Comparison of ENCODE assay signal across 19 cellular contexts in the genomic region with DNA sequence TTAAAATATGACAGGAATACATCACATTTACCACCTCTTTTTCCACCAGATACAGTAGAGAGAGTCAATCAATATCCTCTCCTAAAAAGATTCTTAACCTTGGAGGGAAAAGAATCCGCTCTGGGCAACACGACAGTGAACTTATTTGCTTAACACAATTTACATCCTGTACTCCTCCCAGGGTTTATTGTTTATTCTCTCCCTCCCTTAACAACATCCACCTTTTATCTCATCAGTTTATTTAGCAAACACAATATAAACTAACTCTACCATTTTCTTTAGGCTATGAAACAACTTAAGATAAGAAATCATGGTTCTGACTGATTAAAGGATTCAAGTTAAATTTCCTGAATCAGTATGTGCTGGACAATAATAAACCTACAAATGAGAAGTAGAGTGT. TPM values are rescaled to one million over a fixed set of nuclear protein-coding genes. Genes with fewer than 3 reads are reported as not detected.
DNase-seq lines count a peak whose midpoint lies in the region; ATAC-seq, FAIRE-seq and TF ChIP-seq lines count a peak whose summit lies in the region.
"Had no signal": no experiment of that assay in that cellular context is flagged by ENCODE, and none has a peak within 500 bp of the region (broad histone marks: within the 10 kb centered on the region; RNA-seq: fewer than 3 reads in every experiment).

No MANE protein-coding gene starts in this region.

- no peak overlapping the region for H2AFZ ChIP-seq in endothelial cell of umbilical vein (ENCODE audit: low read depth, low read length)
- H2AFZ ChIP-seq in H9 (ENCODE audit: low read length) = no peak overlapping the region
- no peak overlapping the region for H2AFZ ChIP-seq in hepatocyte
- H2AFZ ChIP-seq: neural progenitor cell had no signal

- H3K9me3 ChIP-seq in endothelial cell of umbilical vein (replicated peaks; ENCODE audit: control insufficient read depth, insufficient read depth, low read length) (no peaks in the 10 kb centered on the region), H9 (ENCODE audit: control insufficient read depth, low read depth, low read length) (no peaks in the 10 kb centered on the region), hepatocyte (ENCODE audit: low read depth) (no peaks in the 10 kb centered on the region)
- H3K9me3 ChIP-seq: left lung had no signal

- DNase-seq in DMS53 treated with DMSO at 0.1 percent for 48 hours (lab: John Stamatoyannopoulos, UW; ENCODE audit: unreplicated experiment) (peak; percentile 54), endothelial cell of umbilical vein (ENCODE audit: low read depth, low spot score) (peak; percentile 15), H9 (no peak), GDM1 (lab: John Stamatoyannopoulos, UW) (no peak), D341Med (ENCODE audit: low spot score) (no peak), hepatocyte (ENCODE audit: low spot score) (no peak)
- DNase-seq: activated CD4-positive, alpha-beta T cell treated with anti-CD3 and anti-CD28 coated beads, Interleukin-2, amount 50 U/mL, for 48 hours; activated gamma-delta T cell; EL; left lung; stimulated activated CD4-positive, alpha-beta T cell treated with anti-CD3 and anti-CD28 coated beads, Interleukin-4, amount 100 ng/mL, for 4 hours; stimulated activated naive CD4-positive, alpha-beta T cell; T-helper 9 cell had no signal

- H3K27ac ChIP-seq in endothelial cell of umbilical vein (ENCODE audit: insufficient read depth, low read depth, low read length) = no peak overlapping the region
- H3K27ac ChIP-seq in H9 (ENCODE audit: insufficient read length, low read depth, low read length) = no peak overlapping the region
- H3K27ac ChIP-seq in hepatocyte = no peak overlapping the region
- H3K27ac ChIP-seq: BLaER1, neural progenitor cell had no signal

- no peak for TF ChIP-seq POLR2A in endothelial cell of umbilical vein (IDR thresholded peaks at IDR 0.05; ENCODE audit: low read depth, low read length)

- H2AK5ac ChIP-seq in H9 (ENCODE audit: insufficient read length, low read length) = no peak overlapping the region

- H4K20me1 ChIP-seq in endothelial cell of umbilical vein (replicated peaks; ENCODE audit: control insufficient read depth, extremely low read depth, insufficient read depth, low read length) (peaks cover 2% of the 10 kb centered on the region), H9 (ENCODE audit: control insufficient read depth, insufficient read depth, insufficient read length) (no peaks in the 10 kb centered on the region), hepatocyte (ENCODE audit: insufficient read depth, poor library complexity, severe bottlenecking) (peaks cover 6% of the 10 kb centered on the region)

- no peak overlapping the region for H4K5ac ChIP-seq in H9 (ENCODE audit: insufficient read length, low read depth, low read length)

- H3K4me1 ChIP-seq in endothelial cell of umbilical vein (ENCODE audit: control insufficient read depth, extremely low read depth, insufficient read depth, low read length) (peaks cover 5% of the 10 kb centered on the region), H9 (ENCODE audit: insufficient read depth, low read length) (peaks cover 5% of the 10 kb centered on the region), hepatocyte (ENCODE audit: insufficient read depth) (peaks cover 3% of the 10 kb centered on the region)
- H3K4me1 ChIP-seq: BLaER1 had no signal

- dilution Hi-C loops in endothelial cell of umbilical vein (cut with MboI; ENCODE audit: extremely low pct_ligation_motif_present, low sequenced_read_pairs) = no loop called here

- BruUV-seq in endothelial cell of umbilical vein (replicated peaks; lab: Mats Ljungman, UMichigan) = no TSS peak

- no peak overlapping the region for H3K23ac ChIP-seq in H9 (ENCODE audit: insufficient read length, low read depth, low read length)

- no CpG with 5 or more reads among the region's 2 CpGs for WGBS in H9 (ENCODE audit: extremely low coverage, insufficient read length, low lambda C conversion rate)
- WGBS in hepatocyte (ENCODE audit: low lambda C conversion rate, missing lambda C conversion rate) = 62% methylated on average over 2 of the region's 2 CpGs

- peaks cover 3 to 10% (median 4%) of the 10 kb centered on the region in 3 experiments for H3K36me3 Mint-ChIP-seq in H9 (ENCODE audit: insufficient read depth in 1 of 3, low read depth in 3 of 3)

- peaks cover 17% of the 10 kb centered on the region for H3K79me2 ChIP-seq in endothelial cell of umbilical vein (ENCODE audit: control insufficient read depth, insufficient read depth, low read length)
- H3K79me2 ChIP-seq in H9 (ENCODE audit: insufficient read depth, low read length) = no peaks in the 10 kb centered on the region; the same call in 1 of the 2 replicates
- H3K79me2 ChIP-seq in hepatocyte = peaks cover 78% of the 10 kb centered on the region

- POLR2A ChIA-PET in endothelial cell of umbilical vein (lab: Charles Lee) = no interaction called here

- H3K18ac ChIP-seq in H9 (ENCODE audit: insufficient read length, low read depth, low read length) = no peak overlapping the region

- no peak overlapping the region for H3K4me3 Mint-ChIP-seq in H9
- H3K4me3 Mint-ChIP-seq: neural progenitor cell had no signal

- no peak for FAIRE-seq in endothelial cell of umbilical vein (lab: Jason Lieb, UNC)
- FAIRE-seq: HTR-8/SVneo had no signal

- no peak overlapping the region for H2BK120ac ChIP-seq in H9 (ENCODE audit: low read depth, low read length, poor library complexity, severe bottlenecking)

- no peak overlapping the region for H3K14ac ChIP-seq in H9 (ENCODE audit: insufficient read depth, low read length)

- no peak overlapping the region for H3K9ac ChIP-seq in endothelial cell of umbilical vein (replicated peaks; ENCODE audit: extremely low read depth, insufficient read depth, low read length)
- no peak overlapping the region for H3K9ac ChIP-seq in H9 (ENCODE audit: extremely low read depth, insufficient read length, low read length)
- H3K9ac ChIP-seq: BLaER1, neural progenitor cell had no signal

- TF ChIP-seq CTCF in endothelial cell of umbilical vein (IDR thresholded peaks at IDR 0.05; ENCODE audit: extremely low read depth in 1 of 2, insufficient read depth in 1 of 2, low read depth in 1 of 2, low read length in 2 of 2) (no peak), H9 (conservative IDR thresholded peaks at IDR 0.05) (no peak), hepatocyte (IDR thresholded peaks at IDR 0.05; ENCODE audit: poor library complexity) (no peak)

- H4K91ac ChIP-seq in H9 (ENCODE audit: insufficient read length, low read depth, low read length) = no peak overlapping the region

- no peak overlapping the region for H2BK15ac ChIP-seq in H9 (ENCODE audit: low read depth, low read length)

- no peaks in the 10 kb centered on the region for H3K9me2 ChIP-seq in hepatocyte (replicated peaks; ENCODE audit: insufficient read depth)

- no peaks in the 10 kb centered on the region for H3K27me3 ChIP-seq in endothelial cell of umbilical vein (ENCODE audit: control insufficient read depth in 2 of 2, insufficient read depth in 2 of 2, low read length in 2 of 2)
- H3K27me3 ChIP-seq in H9 (ENCODE audit: insufficient read depth, low read length) = no peaks in the 10 kb centered on the region
- no peaks in the 10 kb centered on the region for H3K27me3 ChIP-seq in hepatocyte
- H3K27me3 ChIP-seq: BLaER1, left lung, neural progenitor cell had no signal

- peaks cover 0 to 6% of the 10 kb centered on the region in 2 experiments; a peak in 2 of 5 replicates for H3K9me3 Mint-ChIP-seq in H9

- no peaks in the 10 kb centered on the region for H3K36me3 ChIP-seq in endothelial cell of umbilical vein (ENCODE audit: control insufficient read depth in 2 of 2, extremely low read depth in 1 of 2, insufficient read depth in 2 of 2, low read length in 2 of 2)
- H3K36me3 ChIP-seq in hepatocyte (replicated peaks; ENCODE audit: insufficient read depth, low read depth) = no peaks in the 10 kb centered on the region
- H3K36me3 ChIP-seq: neural progenitor cell had no signal

- no peak overlapping the region for H2BK12ac ChIP-seq in H9 (ENCODE audit: insufficient read length, low read depth, low read length)

- H3K23me2 ChIP-seq in H9 (ENCODE audit: insufficient read length, low read depth, low read length, poor library complexity, severe bottlenecking) = no peaks in the 10 kb centered on the region

- H3K56ac ChIP-seq in H9 (ENCODE audit: insufficient read length, low read depth, low read length) = no peak overlapping the region

- 0 out of 7 replicates have a peak overlapping the region, but pooled peaks of 1 of the 3 experiments have one; percentile 5 for H3K27ac Mint-ChIP-seq in H9
- H3K27ac Mint-ChIP-seq: neural progenitor cell had no signal

- peaks cover 22 to 31% of the 10 kb centered on the region in 2 experiments for H3K4me1 Mint-ChIP-seq in H9

- no peak overlapping the region for H3K4ac ChIP-seq in H9 (ENCODE audit: low read depth, low read length)

- no peak overlapping the region for H3K4me3 ChIP-seq in endothelial cell of umbilical vein (replicated peaks in 1 of 3; ENCODE audit: insufficient read depth in 1 of 3, low read depth in 1 of 3, low read length in 3 of 3)
- no peak overlapping the region for H3K4me3 ChIP-seq in hepatocyte
- H3K4me3 ChIP-seq: BLaER1, left lung, neural progenitor cell had no signal

- no peak overlapping the region for H2BK20ac ChIP-seq in H9 (ENCODE audit: low read depth, low read length, poor library complexity, severe bottlenecking)

- H3K9me1 ChIP-seq in endothelial cell of umbilical vein (replicated peaks; ENCODE audit: control insufficient read depth, extremely low read depth, insufficient read depth, low read length) = no peaks in the 10 kb centered on the region

- H3K79me1 ChIP-seq in H9 (ENCODE audit: insufficient read depth, low read depth, low read length, poor library complexity, severe bottlenecking) = peaks cover 5% of the 10 kb centered on the region

- H4K8ac ChIP-seq in H9 (replicated peaks; ENCODE audit: insufficient read length, low read depth, low read length) = no peak overlapping the region

- ATAC-seq in GM19395 (IDR thresholded peaks at IDR 0.05; ENCODE audit: unreplicated experiment) (peak; percentile 16), HG03139 (IDR thresholded peaks at IDR 0.05; ENCODE audit: unreplicated experiment) (peak; percentile 26)
- ATAC-seq: left lung, sciatic nerve had no signal

- intact Hi-C loops in endothelial cell of umbilical vein (cut with micrococcal nuclease) = no loop called here

- H3T11ph ChIP-seq in H9 (ENCODE audit: low read length) = no peak overlapping the region

- H3K4me2 ChIP-seq in endothelial cell of umbilical vein (ENCODE audit: insufficient read depth, low read length) = no peak overlapping the region
- H3K4me2 ChIP-seq in H9 (ENCODE audit: insufficient read depth, insufficient read length, low read length) = no peak overlapping the region
- no peak overlapping the region for H3K4me2 ChIP-seq in hepatocyte
- H3K4me2 ChIP-seq: BLaER1, neural progenitor cell had no signal

- CTCF ChIA-PET in endothelial cell of umbilical vein (lab: Charles Lee) = no interaction called here

- H2BK5ac ChIP-seq in H9 (ENCODE audit: insufficient read length, low read length) = no peak overlapping the region

- no peaks in the 10 kb centered on the region for H3K27me3 Mint-ChIP-seq in H9 (ENCODE audit: low read depth)

RNA-seq across cellular contexts. Expression of a gene that starts 50.9 kb away (rescaled TPM):
- total RNA-seq in endothelial cell of umbilical vein (21.3 and 25.6 TPM in 2 replicates), H9 (2021) (48.1 and 50.2 TPM in 2 replicates), hepatocyte (40.5 and 42.0 TPM in 2 replicates)
- polyA plus RNA-seq in endothelial cell of umbilical vein (4.2 and 8.0 TPM in 2 replicates), hepatocyte (15.6 and 20.7 TPM in 2 replicates)
- polyA plus RNA-seq in endothelial cell of umbilical vein (2011; cell fraction: cytosol; rRNA removed) = 6.2 and 9.0 TPM in 2 replicates
- polyA plus RNA-seq in endothelial cell of umbilical vein (2011; cell fraction: nucleus; rRNA removed) = 13.8 and 14.1 TPM in 2 replicates
- polyA plus RNA-seq in endothelial cell of umbilical vein (2012) = 16.9 and 17.2 TPM in 2 replicates
- polyA minus RNA-seq in endothelial cell of umbilical vein = 36.1 and 46.8 TPM in 2 replicates
- polyA minus RNA-seq in endothelial cell of umbilical vein (2011; cell fraction: cytosol; rRNA and poly(A)+ RNA removed) = 9.2 TPM
- 40.6 and 51.8 TPM in 2 replicates for polyA minus RNA-seq in endothelial cell of umbilical vein (2011; cell fraction: nucleus; rRNA and poly(A)+ RNA removed)

RNA-seq across cellular contexts. Expression of a gene that starts 51.2 kb away (rescaled TPM):
- total RNA-seq in endothelial cell of umbilical vein = 22.1 and 27.3 TPM in 2 replicates
- 4.6 and 5.1 TPM in 2 replicates for polyA plus RNA-seq in endothelial cell of umbilical vein
- polyA plus RNA-seq in endothelial cell of umbilical vein (2011; cell fraction: cytosol; rRNA removed) = 7.3 TPM in 2 replicates
- 28.6 and 29.8 TPM in 2 replicates for polyA plus RNA-seq in endothelial cell of umbilical vein (2011; cell fraction: nucleus; rRNA removed)
- polyA plus RNA-seq in endothelial cell of umbilical vein (2012) = 11.9 and 15.2 TPM in 2 replicates
- polyA minus RNA-seq in endothelial cell of umbilical vein = 34.3 and 41.4 TPM in 2 replicates
- 7.4 TPM for polyA minus RNA-seq in endothelial cell of umbilical vein (2011; cell fraction: cytosol; rRNA and poly(A)+ RNA removed)
- polyA minus RNA-seq in endothelial cell of umbilical vein (2011; cell fraction: nucleus; rRNA and poly(A)+ RNA removed) = 32.6 and 42.8 TPM in 2 replicates
- total RNA-seq in H9 (2021) = 7.6 and 9.9 TPM in 2 replicates
- total RNA-seq in hepatocyte = 22.0 and 27.1 TPM in 2 replicates
- 9.0 and 11.1 TPM in 2 replicates for polyA plus RNA-seq in hepatocyte

Comparison
In these comparisons a context has a peak if more than half of its experiments do, and no peak if none do; other contexts are left out.
1. DNase-seq: peak in DMS53 treated with DMSO at 0.1 percent for 48 hours (single experiment) and endothelial cell of umbilical vein (single experiment); none in H9 (single experiment), GDM1 (single experiment), D341Med (single experiment) and hepatocyte (single experiment).